ENCODE assay signal across 20 cellular contexts in genomic region chr2:33110461-33110860, GRCh38.
DNase-seq lines count a peak whose midpoint lies in the region; ATAC-seq and TF ChIP-seq lines count a peak whose summit lies in the region.
"Had no signal": no experiment of that assay in that cellular context is flagged by ENCODE, and none has a peak within 500 bp of the region (broad histone marks: within the 10 kb centered on the region; RNA-seq: fewer than 3 reads in every experiment).

No MANE protein-coding gene starts in this region.

- peak overlapping the region; percentile 69; the same call in 1 of the 2 replicates for H2BK20ac ChIP-seq in IMR-90 (ENCODE audit: low read depth, low read length)

- DNase-seq in IMR-90 (peak; percentile 82), amniotic epithelial cell (ENCODE audit: low read depth) (peak; percentile 54), epithelial cell of esophagus (ENCODE audit: low read depth) (peak; percentile 50), RKO (ENCODE audit: low spot score) (no peak)
- DNase-seq in activated T-cell treated with anti-CD3 and anti-CD28 coated beads, Interleukin-2, amount 50 U/mL, for 1 hour, result no peak
- no peak for DNase-seq in stimulated activated naive CD8-positive, alpha-beta T cell treated with anti-CD3 and anti-CD28 coated beads, Interleukin-15, amount 100 ng/mL, for 72 hours
- DNase-seq: COR-L47, DMS 273 treated with DMSO at 0.1 percent for 48 hours, NCI-H1436, NCI-H2029, NCI-H345, NCI-H524 treated with DMSO at 0.1 percent for 48 hours had no signal

- H3K9ac ChIP-seq in IMR-90 (ENCODE audit: low read depth, low read length) (no peak overlapping the region), skeletal muscle satellite cell (ENCODE audit: low read depth, low read length) (no peak overlapping the region)
- H3K9ac ChIP-seq: GM23248, KMS-11 had no signal

- no peak overlapping the region for H3K4me3 Mint-ChIP-seq in stimulated activated naive CD8-positive, alpha-beta T cell treated with anti-CD3 and anti-CD28 coated beads, Interleukin-15, amount 100 ng/mL, for 72 hours
- H3K4me3 Mint-ChIP-seq: B cell had no signal

- peaks cover 8% of the 10 kb centered on the region; the same call in 1 of the 2 replicates for H3K36me3 ChIP-seq in IMR-90 (ENCODE audit: control insufficient read depth, insufficient read depth, low read length)
- H3K36me3 ChIP-seq in skeletal muscle satellite cell (ENCODE audit: insufficient read depth, low read length), result no peaks in the 10 kb centered on the region

- no peaks in the 10 kb centered on the region for H3K4me1 Mint-ChIP-seq in stimulated activated naive CD8-positive, alpha-beta T cell treated with anti-CD3 and anti-CD28 coated beads, Interleukin-15, amount 100 ng/mL, for 72 hours
- H3K4me1 Mint-ChIP-seq: B cell had no signal

- H3K18ac ChIP-seq in IMR-90 (ENCODE audit: low read depth, low read length), result peak overlapping the region; percentile 93

- peak overlapping the region; percentile 77 for H3K14ac ChIP-seq in IMR-90 (replicated peaks; ENCODE audit: low read depth, low read length)

- no peaks in the 10 kb centered on the region for H3K9me3 ChIP-seq in IMR-90 (ENCODE audit: control insufficient read depth, insufficient read depth, low read length)
- H3K9me3 ChIP-seq in skeletal muscle satellite cell (replicated peaks; ENCODE audit: low read length), result no peaks in the 10 kb centered on the region

- no peaks in the 10 kb centered on the region for H3K9me3 Mint-ChIP-seq in stimulated activated naive CD8-positive, alpha-beta T cell treated with anti-CD3 and anti-CD28 coated beads, Interleukin-15, amount 100 ng/mL, for 72 hours

- peak overlapping the region; percentile 78 for H4K5ac ChIP-seq in IMR-90 (ENCODE audit: low read depth, low read length)

- ATAC-seq in IMR-90 (ENCODE audit: low read depth), result no peak
- ATAC-seq in esophagus mucosa, result no peak
- ATAC-seq in stimulated activated naive CD8-positive, alpha-beta T cell treated with anti-CD3 and anti-CD28 coated beads, Interleukin-15, amount 100 ng/mL, for 72 hours, result no peak
- ATAC-seq: HCT116, HepG2, PC-3 had no signal

- peak overlapping the region in 1 of 2 experiments; percentile 69; a peak in 2 of 4 replicates for H4K8ac ChIP-seq in IMR-90 (ENCODE audit: low read depth in 2 of 2, low read length in 2 of 2)

- peak overlapping the region; percentile 71; the same call in 2 of the 3 replicates for H2BK15ac ChIP-seq in IMR-90 (ENCODE audit: low read depth, low read length)

- no peak for TF ChIP-seq CTCF in IMR-90 (conservative IDR thresholded peaks at IDR 0.05; ENCODE audit: low read depth, low read length)
- no peak for TF ChIP-seq CTCF in epithelial cell of esophagus (IDR thresholded peaks at IDR 0.05; ENCODE audit: insufficient read depth, low read depth, low read length, missing control alignments)

- H3K23ac ChIP-seq in IMR-90 (ENCODE audit: low read depth, low read length), result no peak overlapping the region

- no peak overlapping the region for H3K56ac ChIP-seq in IMR-90 (ENCODE audit: extremely low read depth, insufficient read depth, low read length)

- WGBS in IMR-90 (ENCODE audit: extremely low coverage in 2 of 2, insufficient read length in 1 of 2), 2 experiments, result no CpG with 5 or more reads among the region's 5 CpGs

- H3K4ac ChIP-seq in IMR-90 (ENCODE audit: low read depth, low read length), result peak overlapping the region; percentile 66; the same call in 1 of the 2 replicates

- H2AK5ac ChIP-seq in IMR-90 (ENCODE audit: low read depth, low read length), result peak overlapping the region; percentile 82

- peak overlapping the region; percentile 43; the same call in 1 of the 2 replicates for H4K91ac ChIP-seq in IMR-90 (ENCODE audit: insufficient read depth, low read depth, low read length)

- no peak overlapping the region for H3K4me3 ChIP-seq in IMR-90 (ENCODE audit: insufficient read depth, low read depth, low read length)
- H3K4me3 ChIP-seq in epithelial cell of esophagus (ENCODE audit: low read length), result no peak overlapping the region
- H3K4me3 ChIP-seq in skeletal muscle satellite cell (ENCODE audit: low read length), result no peak overlapping the region
- H3K4me3 ChIP-seq: GM23248 had no signal

- in situ Hi-C loops in IMR-90 (cut with MboI; ENCODE audit: low sequenced_read_pairs), result no loop called here

- H2BK5ac ChIP-seq in IMR-90 (ENCODE audit: low read depth, low read length, poor library complexity, severe bottlenecking), result peak overlapping the region; percentile 89

- peaks cover 33% of the 10 kb centered on the region for H3K27me3 Mint-ChIP-seq in stimulated activated naive CD8-positive, alpha-beta T cell treated with anti-CD3 and anti-CD28 coated beads, Interleukin-15, amount 100 ng/mL, for 72 hours

- H3K4me2 ChIP-seq in IMR-90 (ENCODE audit: low read depth, low read length), result peak overlapping the region; percentile 30; the same call in 1 of the 2 replicates
- H3K4me2 ChIP-seq in skeletal muscle satellite cell (ENCODE audit: low read length), result peak overlapping the region; percentile 37
- H3K4me2 ChIP-seq: KMS-11 had no signal

- CTCF ChIA-PET in IMR-90 (lab: Yijun Ruan, JAX), result interaction anchor here (0.8 kb wide), 1 partner anchor 24 kb away, joined by 3 read pairs; no protein-coding TSS in a partner anchor

- no peak overlapping the region for H2AK9ac ChIP-seq in IMR-90 (replicated peaks; ENCODE audit: low read depth, low read length, poor library complexity)

- POLR2A ChIA-PET in IMR-90 (lab: Charles Lee; ENCODE audit: unreplicated experiment), result no interaction called here

- no peak for TF ChIP-seq POLR2A in IMR-90 (IDR thresholded peaks at IDR 0.05; ENCODE audit: low read depth, low read length)

- H3K4me1 ChIP-seq in IMR-90 (ENCODE audit: control insufficient read depth, insufficient read depth, low read length), result peaks cover 25% of the 10 kb centered on the region
- H3K4me1 ChIP-seq in skeletal muscle satellite cell (ENCODE audit: control insufficient read depth, insufficient read depth, low read length), result peaks cover 37% of the 10 kb centered on the region

- H3K9me1 ChIP-seq in IMR-90 (ENCODE audit: insufficient read depth, low read length), result peaks cover 20% of the 10 kb centered on the region; the same call in 1 of the 2 replicates

- dilution Hi-C loops in IMR-90 (cut with HindIII; ENCODE audit: low sequenced_read_pairs, unreplicated experiment), result no loop called here

- no peak overlapping the region for H2AFZ ChIP-seq in IMR-90 (replicated peaks; ENCODE audit: low read length, poor library complexity)
- H2AFZ ChIP-seq: GM23248 had no signal

- intact Hi-C loops in IMR-90 (cut with micrococcal nuclease), result no loop called here

- no TSS peak for BruUV-seq in IMR-90 (replicated peaks; lab: Mats Ljungman, UMichigan)

- peak overlapping the region; percentile 42; the same call in 1 of the 2 replicates for H3K27ac ChIP-seq in IMR-90 (ENCODE audit: insufficient read depth, low read length)
- H3K27ac ChIP-seq: GM23248, KMS-11 had no signal

- no peaks in the 10 kb centered on the region for H4K20me1 ChIP-seq in IMR-90 (ENCODE audit: insufficient read depth, low read length)

- no peak for TF ChIP-seq RAD21 in IMR-90 (IDR thresholded peaks at IDR 0.05; ENCODE audit: low read length)

- H3K27me3 ChIP-seq in IMR-90 (ENCODE audit: control insufficient read depth, insufficient read depth, low read length), result no peaks in the 10 kb centered on the region
- no peaks in the 10 kb centered on the region for H3K27me3 ChIP-seq in skeletal muscle satellite cell (ENCODE audit: control insufficient read depth, insufficient read depth, low read length)

- H3K79me1 ChIP-seq in IMR-90 (ENCODE audit: low read depth in 1 of 2, low read length in 2 of 2), result peaks cover 28 to 51% of the 10 kb centered on the region in 2 experiments

- H2BK120ac ChIP-seq in IMR-90 (ENCODE audit: low read depth, low read length), result peak overlapping the region; percentile 60; the same call in 1 of the 2 replicates

- no peak overlapping the region for H3K27ac Mint-ChIP-seq in stimulated activated naive CD8-positive, alpha-beta T cell treated with anti-CD3 and anti-CD28 coated beads, Interleukin-15, amount 100 ng/mL, for 72 hours
- H3K27ac Mint-ChIP-seq: B cell had no signal

TF ChIP-seq in IMR-90, 13 proteins besides CTCF, POLR2A, EP300 and RAD21:
- TF ChIP-seq FOS (IDR thresholded peaks at IDR 0.05; ENCODE audit: low read depth, low read length), result peak; percentile 38; the same call in 1 of the 2 replicates
- no peak for TF ChIP-seq CHD1 (IDR thresholded peaks at IDR 0.05; ENCODE audit: low read depth, low read length)

Comparison
In these comparisons a context has a peak if more than half of its experiments do, and no peak if none do; other contexts are left out.
1. DNase-seq: peak in IMR-90 (single experiment), amniotic epithelial cell (single experiment) and epithelial cell of esophagus (single experiment); none in activated T-cell treated with anti-CD3 and anti-CD28 coated beads, Interleukin-2, amount 50 U/mL, for 1 hour (single experiment), RKO (single experiment) and stimulated activated naive CD8-positive, alpha-beta T cell treated with anti-CD3 and anti-CD28 coated beads, Interleukin-15, amount 100 ng/mL, for 72 hours (0 of 2).